In genomic region chr20:63627129-63627699, GRCh38 we compare ENCODE assay signal across 8 cellular contexts. TPM values are rescaled to one million over a fixed set of nuclear protein-coding genes. Genes with fewer than 3 reads are reported as not detected.
DNase-seq lines count a peak whose midpoint lies in the region; ATAC-seq and TF ChIP-seq lines count a peak whose summit lies in the region.

No MANE protein-coding gene starts in this region.

- H3K4me3 Mint-ChIP-seq in HFFc6, result peak overlapping the region; percentile 93
- peak overlapping the region; percentile 96 for H3K4me3 Mint-ChIP-seq in activated naive CD8-positive, alpha-beta T cell treated with anti-CD3 and anti-CD28 coated beads for 36 hours

- H3K27ac Mint-ChIP-seq in HFFc6, result peak overlapping the region; percentile 61; the same call in 1 of the 2 replicates
- H3K27ac Mint-ChIP-seq in activated naive CD8-positive, alpha-beta T cell treated with anti-CD3 and anti-CD28 coated beads for 36 hours, result peak overlapping the region; percentile 93

- H3K4me1 ChIP-seq in ovary (ENCODE audit: insufficient read depth), result peaks cover 3% of the 10 kb centered on the region
- peaks cover 38 to 51% of the 10 kb centered on the region in 2 donors for H3K4me1 ChIP-seq in thyroid gland

- H3K36me3 ChIP-seq in ovary (no peaks in the 10 kb centered on the region), thyroid gland (no peaks in the 10 kb centered on the region)

- no peak for TF ChIP-seq CTCF in GM10248 (IDR thresholded peaks at IDR 0.05; ENCODE audit: control extremely low read depth, extremely low read depth, low read depth, missing control alignments)
- no peak for TF ChIP-seq CTCF in HFFc6 (IDR thresholded peaks at IDR 0.05)
- TF ChIP-seq CTCF in ovary (IDR thresholded peaks at IDR 0.05), result no peak
- no peak for TF ChIP-seq CTCF in thyroid gland (IDR thresholded peaks at IDR 0.05)

- H3K27me3 Mint-ChIP-seq in HFFc6 (ENCODE audit: insufficient read depth), result peaks cover 2% of the 10 kb centered on the region; the same call in 1 of the 2 replicates
- H3K27me3 Mint-ChIP-seq in activated naive CD8-positive, alpha-beta T cell treated with anti-CD3 and anti-CD28 coated beads for 36 hours, result no peaks in the 10 kb centered on the region

- peak; percentile 94 for ATAC-seq in Right ventricle myocardium inferior

- no peaks in the 10 kb centered on the region for H3K9me3 Mint-ChIP-seq in HFFc6
- H3K9me3 Mint-ChIP-seq in activated naive CD8-positive, alpha-beta T cell treated with anti-CD3 and anti-CD28 coated beads for 36 hours, result no peaks in the 10 kb centered on the region

- intact Hi-C loops in Right ventricle myocardium inferior (cut with DNase I), result loop anchor here (5.0 kb wide), 1 partner anchor 345 kb away; no protein-coding TSS in a partner anchor
- intact Hi-C loops in ovary (cut with DNase I), result no loop called here
- intact Hi-C loops in thyroid gland (cut with DNase I), result no loop called here

- POLR2A ChIA-PET in GM10248 (lab: Yijun Ruan, JAX), result interaction anchor here (0.6 to 1.0 kb wide), 3 partner anchors 15 to 246 kb away, joined by 3 to 9 read pairs (median 5); no protein-coding TSS in a partner anchor

- no peaks in the 10 kb centered on the region for H3K27me3 ChIP-seq in ovary
- no peaks in the 10 kb centered on the region for H3K27me3 ChIP-seq in thyroid gland

- peak overlapping the region; percentile 89 to 93 for H3K27ac ChIP-seq in ovary
- peak overlapping the region; percentile 98 to 99 (median 99) for H3K27ac ChIP-seq in thyroid gland

- H3K36me3 Mint-ChIP-seq in HFFc6 (ENCODE audit: low read depth), result peaks cover 15% of the 10 kb centered on the region
- peaks cover 27% of the 10 kb centered on the region for H3K36me3 Mint-ChIP-seq in activated naive CD8-positive, alpha-beta T cell treated with anti-CD3 and anti-CD28 coated beads for 36 hours

- CTCF ChIA-PET in GM10248 (lab: Yijun Ruan, JAX), result interaction anchor here (1.1 to 1.5 kb wide), 2 partner anchors 10 to 411 kb away, joined by 3 to 9 read pairs; no protein-coding TSS in a partner anchor

- no peaks in the 10 kb centered on the region for H3K9me3 ChIP-seq in ovary
- H3K9me3 ChIP-seq in thyroid gland, result no peaks in the 10 kb centered on the region

- peaks cover 17% of the 10 kb centered on the region for H3K4me1 Mint-ChIP-seq in HFFc6 (ENCODE audit: low read depth)
- peaks cover 39% of the 10 kb centered on the region for H3K4me1 Mint-ChIP-seq in activated naive CD8-positive, alpha-beta T cell treated with anti-CD3 and anti-CD28 coated beads for 36 hours

- 0 to 1% (median 1%) methylated on average over 34 to 64 of the region's 64 CpGs for WGBS in ovary, 3 donors
- 0 to 3% methylated on average over 10 to 14 of the region's 64 CpGs for WGBS in thyroid gland, 2 donors

- no peak for TF ChIP-seq EP300 in ovary (IDR thresholded peaks at IDR 0.05)

- peak overlapping the region; percentile 82 for H3K4me3 ChIP-seq in ovary
- peak overlapping the region; percentile 64 to 91 (median 84) for H3K4me3 ChIP-seq in thyroid gland (replicated peaks in 1 of 3)

- DNase-seq in GM10248 (ENCODE audit: extremely low spot score), result peak; percentile 96
- peak; percentile 88 for DNase-seq in HFFc6
- DNase-seq in NAMALWA (ENCODE audit: low spot score), result peak; percentile 94
- DNase-seq in SKM-1 (lab: John Stamatoyannopoulos, UW; ENCODE audit: unreplicated experiment), result peak; percentile 89
- DNase-seq in activated naive CD8-positive, alpha-beta T cell treated with anti-CD3 and anti-CD28 coated beads for 36 hours, result peak; percentile 96
- DNase-seq in Right ventricle myocardium inferior (ENCODE audit: missing footprints), result peak; percentile 99
- peak; percentile 93 to 97 (median 95) for DNase-seq in ovary
- DNase-seq in thyroid gland, result peak; percentile 94 to 95

- TF ChIP-seq POLR2A in ovary (IDR thresholded peaks at IDR 0.05), result peak; percentile 25
- peak; percentile 52 to 94 for TF ChIP-seq POLR2A in thyroid gland (IDR thresholded peaks at IDR 0.05)

RNA-seq across cellular contexts. Expression of gene GMEB2, which starts 0.3 kb away (rescaled TPM):
- total RNA-seq in HFFc6 (2021; fragmentation: NEBNext Ultra II Directional; extraction: Animal tissue kit (Norgen Biotek cat#: 25700)), result 10 to 100 TPM; 10.9 to 12.4 (median 12.0) TPM
- 10 to 100 TPM; 13.8 to 14.6 TPM for total RNA-seq in activated naive CD8-positive, alpha-beta T cell treated with anti-CD3 and anti-CD28 coated beads for 36 hours
- 6.1 TPM for total RNA-seq in Right ventricle myocardium inferior
- 10 to 100 TPM in 3 of 7 donors, 1 to 10 TPM in 4; 9.1 to 14.7 (median 9.7) TPM for total RNA-seq in ovary
- 1 to 10 TPM; 4.1 to 8.6 TPM for polyA plus RNA-seq in ovary
- total RNA-seq in thyroid gland, result 10 to 100 TPM; 23.1 to 34.9 (median 29.9) TPM

RNA-seq across cellular contexts. Expression of gene STMN3, which starts 26.0 kb away (rescaled TPM):
- total RNA-seq in HFFc6 (2021; fragmentation: NEBNext Ultra II Directional; extraction: Animal tissue kit (Norgen Biotek cat#: 25700)), result 1 to 10 TPM in 5 of 6 experiments, under 1 TPM in 1; 0.77 to 3.2 (median 1.5) TPM
- 10 to 100 TPM; 10.2 to 11.7 TPM for total RNA-seq in activated naive CD8-positive, alpha-beta T cell treated with anti-CD3 and anti-CD28 coated beads for 36 hours
- total RNA-seq in Right ventricle myocardium inferior (7.1 TPM), ovary (10 to 100 TPM; 17.3 to 91.1 (median 58.7) TPM), thyroid gland (10 to 100 TPM; 53.7 to 84.0 (median 66.1) TPM)
- 10 to 100 TPM in 1 of 2 donors, 1 to 10 TPM in 1; 7.4 to 62.1 TPM for polyA plus RNA-seq in ovary

RNA-seq across cellular contexts. Expression of gene RTEL1, which starts 30.9 kb away (rescaled TPM):
- 10 to 100 TPM; 19.0 to 26.8 (median 22.7) TPM for total RNA-seq in HFFc6 (2021; fragmentation: NEBNext Ultra II Directional; extraction: Animal tissue kit (Norgen Biotek cat#: 25700))
- 10 to 100 TPM; 43.9 to 44.8 TPM for total RNA-seq in activated naive CD8-positive, alpha-beta T cell treated with anti-CD3 and anti-CD28 coated beads for 36 hours
- total RNA-seq in Right ventricle myocardium inferior (9.0 TPM), ovary (10 to 100 TPM; 17.0 to 44.2 (median 24.1) TPM), thyroid gland (10 to 100 TPM; 14.1 to 87.4 (median 54.2) TPM)
- polyA plus RNA-seq in ovary, result 10 to 100 TPM in 1 of 2 donors, 1 to 10 TPM in 1; 6.2 to 11.9 TPM

RNA-seq across cellular contexts. Expression of gene HELZ2, which starts 53.2 kb away (rescaled TPM):
- total RNA-seq in HFFc6 (2021; fragmentation: NEBNext Ultra II Directional; extraction: Animal tissue kit (Norgen Biotek cat#: 25700)), result 10 to 100 TPM; 14.7 to 20.4 (median 16.5) TPM
- 10 to 100 TPM; 22.2 to 22.6 TPM for total RNA-seq in activated naive CD8-positive, alpha-beta T cell treated with anti-CD3 and anti-CD28 coated beads for 36 hours
- total RNA-seq in Right ventricle myocardium inferior, result 12.8 TPM
- 10 to 100 TPM in 6 of 7 donors, 1 to 10 TPM in 1; 9.4 to 19.6 (median 17.6) TPM for total RNA-seq in ovary
- 10 to 100 TPM in 1 of 2 donors, 1 to 10 TPM in 1; 1.8 to 10.5 TPM for polyA plus RNA-seq in ovary
- total RNA-seq in thyroid gland, result 10 to 100 TPM; 24.3 to 45.5 (median 36.0) TPM

Comparison
In these comparisons a context has a peak if more than half of its experiments do, and no peak if none do; other contexts are left out.
1. Peak in every context shown above with its lines: DNase-seq, ATAC-seq, H3K4me3 ChIP-seq and H3K27ac ChIP-seq.